In genomic region chr16:86882586-86883280, GRCh38 we compare ENCODE assay signal across 11 cellular contexts.
DNase-seq lines count a peak whose midpoint lies in the region; ATAC-seq and TF ChIP-seq lines count a peak whose summit lies in the region.
"Had no signal": no experiment of that assay in that cellular context is flagged by ENCODE, and none has a peak within 500 bp of the region (broad histone marks: within the 10 kb centered on the region; RNA-seq: fewer than 3 reads in every experiment).

No MANE protein-coding gene starts in this region.

- no peaks in the 10 kb centered on the region for H3K27me3 ChIP-seq in testis
- H3K27me3 ChIP-seq: body of pancreas had no signal

- H3K4me3 ChIP-seq in HFF-Myc (replicated peaks; ENCODE audit: low read depth, low read length) (no peak overlapping the region), testis (no peak overlapping the region)
- H3K4me3 ChIP-seq: body of pancreas had no signal

- TF ChIP-seq CTCF in HFF-Myc (IDR thresholded peaks at IDR 0.05; ENCODE audit: low read depth, low read length, missing control alignments): no peak
- TF ChIP-seq CTCF in testis (IDR thresholded peaks at IDR 0.05): no peak

- ATAC-seq in GM21529 (IDR thresholded peaks at IDR 0.05; ENCODE audit: unreplicated experiment): no peak
- ATAC-seq: body of pancreas; HepG2; natural killer cell treated with Interleukin-12 subunit alpha and Interleukin-12 subunit beta and Interleukin-15 and Interleukin-18, amount 100 ng/mL, for 72 hours had no signal

- WGBS in testis, 2 donors: 62 to 66% methylated on average over 6 of the region's 6 CpGs

- TF ChIP-seq POLR2A in testis (IDR thresholded peaks at IDR 0.05): no peak

- H3K9me3 ChIP-seq in testis: no peaks in the 10 kb centered on the region
- H3K9me3 ChIP-seq: body of pancreas had no signal

- peaks cover 7% of the 10 kb centered on the region for H3K4me1 ChIP-seq in testis
- H3K4me1 ChIP-seq: body of pancreas had no signal

- H3K36me3 ChIP-seq in testis (ENCODE audit: low read depth, missing control alignments): no peaks in the 10 kb centered on the region

- H3K27ac ChIP-seq in testis: no peak overlapping the region
- H3K27ac ChIP-seq: body of pancreas had no signal

- DNase-seq in HFF-Myc (ENCODE audit: extremely low read depth, low read depth) (peak; percentile 32), astrocyte of the hippocampus (ENCODE audit: low read depth, low spot score) (peak; percentile 87), hepatic stellate cell (ENCODE audit: low spot score) (peak; percentile 85), testis (peak; percentile 38), NCI-H1694 treated with DMSO at 0.1 percent for 48 hours (lab: John Stamatoyannopoulos, UW) (no peak), DMS153 treated with DMSO at 0.1 percent for 48 hours (lab: John Stamatoyannopoulos, UW; ENCODE audit: unreplicated experiment) (no peak)
- DNase-seq: stimulated activated CD4-positive, alpha-beta T cell treated with anti-CD3 and anti-CD28 coated beads, Interleukin-4, amount 100 ng/mL, for 1 hour had no signal

- intact Hi-C loops in testis (cut with DNase I; ENCODE audit: low total_unique reads): no loop called here

Comparison
In these comparisons a context has a peak if more than half of its experiments do, and no peak if none do; other contexts are left out.
1. DNase-seq: peak in HFF-Myc (single experiment), astrocyte of the hippocampus (single experiment), hepatic stellate cell (single experiment) and testis (single experiment); none in NCI-H1694 treated with DMSO at 0.1 percent for 48 hours (single experiment) and DMS153 treated with DMSO at 0.1 percent for 48 hours (single experiment).